Comparison of ENCODE assay signal across 29 cellular contexts in the genomic region with DNA sequence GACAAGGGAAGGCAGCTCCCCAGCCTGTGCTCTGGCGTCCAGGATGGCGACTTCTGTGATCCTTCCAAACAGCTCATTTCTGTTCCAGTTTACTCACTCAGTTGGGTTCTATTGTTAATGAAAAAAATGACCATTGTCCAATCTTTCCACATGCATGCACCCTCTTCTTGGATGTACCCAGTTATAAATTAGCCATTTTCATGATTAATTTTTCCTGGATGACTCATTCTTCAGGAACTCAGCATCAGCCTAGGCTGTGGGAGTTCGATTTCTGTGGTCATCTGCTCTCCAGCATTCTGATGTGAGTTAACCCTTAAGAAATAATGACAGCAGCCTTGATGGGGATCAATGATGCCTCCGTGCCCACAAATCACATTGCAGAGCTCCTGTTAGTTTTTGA.
A peak's percentile ranks its signal among the peaks of the same experiment; 100 is the strongest.
DNase-seq lines count a peak whose midpoint lies in the region; ATAC-seq and TF ChIP-seq lines count a peak whose summit lies in the region.
"Had no signal": no experiment of that assay in that cellular context is flagged by ENCODE, and none has a peak within 500 bp of the region (broad histone marks: within the 10 kb centered on the region; RNA-seq: fewer than 3 reads in every experiment).

No MANE protein-coding gene starts in this region.

- H3K27me3 Mint-ChIP-seq in nephron (ENCODE audit: low read depth): peaks cover 12% of the 10 kb centered on the region
- no peaks in the 10 kb centered on the region for H3K27me3 Mint-ChIP-seq in CD4-positive, alpha-beta T cell
- H3K27me3 Mint-ChIP-seq: activated naive CD8-positive, alpha-beta T cell treated with anti-CD3 and anti-CD28 coated beads, Interleukin-2, amount 50 U/mL, for 24 hours; naive thymus-derived CD8-positive, alpha-beta T cell; type B pancreatic cell had no signal

- ATAC-seq in GM21423 (IDR thresholded peaks at IDR 0.05; ENCODE audit: unreplicated experiment): no peak
- ATAC-seq in CD4-positive, alpha-beta T cell (ENCODE audit: poor library complexity): no peak
- ATAC-seq: activated CD4-positive, CD25-positive, alpha-beta regulatory T cell treated with anti-CD3 and anti-CD28 coated beads, Interleukin-2, amount 50 U/mL, for 24 hours; activated naive CD8-positive, alpha-beta T cell treated with anti-CD3 and anti-CD28 coated beads, Interleukin-2, amount 50 U/mL, for 24 hours; naive thymus-derived CD8-positive, alpha-beta T cell; psoas muscle; SK-N-SH treated with all-trans-retinoic acid at 6 μM for 48 hours had no signal

- POLR2A ChIA-PET in CD4-positive, alpha-beta T cell (lab: Charles Lee): no interaction called here

- no peak overlapping the region for H3K4me3 Mint-ChIP-seq in nephron
- H3K4me3 Mint-ChIP-seq in CD4-positive, alpha-beta T cell: no peak overlapping the region
- H3K4me3 Mint-ChIP-seq: activated naive CD8-positive, alpha-beta T cell treated with anti-CD3 and anti-CD28 coated beads, Interleukin-2, amount 50 U/mL, for 24 hours; type B pancreatic cell had no signal

- DNase-seq in HK-2 (ENCODE audit: unreplicated experiment) (peak; percentile 46), SW480 (ENCODE audit: low spot score) (peak; percentile 16), esophagus muscularis mucosa (ENCODE audit: extremely low spot score) (peak; percentile 64), germinal center (ENCODE audit: low spot score) (no peak), dermis blood vessel endothelial cell (no peak)
- no peak for DNase-seq in CD4-positive, alpha-beta T cell
- DNase-seq: activated CD4-positive, alpha-beta T cell treated with anti-CD3 and anti-CD28 coated beads, Interleukin-2, amount 50 U/mL, for 48 hours; activated gamma-delta T cell treated with Interleukin-2 at 50 U/mL for 16 hours; activated naive CD8-positive, alpha-beta T cell treated with anti-CD3 and anti-CD28 coated beads, Interleukin-2, amount 50 U/mL, for 24 hours; activated T-cell treated with anti-CD3 and anti-CD28 coated beads, Interleukin-2, amount 50 U/mL, for 48 hours; brain microvascular endothelial cell; HCEC 1CT; Kasumi-1; naive thymus-derived CD8-positive, alpha-beta T cell; NCI-H187 treated with DMSO at 0.1 percent for 48 hours; NCI-H2171 treated with DMSO at 0.1 percent for 48 hours; NCI-H510A treated with DMSO at 0.1 percent for 48 hours; occipital lobe; OCI-M1; psoas muscle; Right ventricle myocardium superior; stimulated activated naive CD4-positive, alpha-beta T cell; T-helper 2 cell had no signal

- H3K36me3 ChIP-seq in esophagus muscularis mucosa: no peaks in the 10 kb centered on the region
- H3K36me3 ChIP-seq: BLaER1, brain microvascular endothelial cell had no signal

- H3K27me3 ChIP-seq in esophagus muscularis mucosa: no peaks in the 10 kb centered on the region
- H3K27me3 ChIP-seq in CD4-positive, alpha-beta T cell (ENCODE audit: control insufficient read depth, insufficient read depth, low read length): no peaks in the 10 kb centered on the region
- H3K27me3 ChIP-seq: BLaER1, brain microvascular endothelial cell had no signal

- H3K4me1 Mint-ChIP-seq in nephron: peaks cover 8% of the 10 kb centered on the region
- H3K4me1 Mint-ChIP-seq in CD4-positive, alpha-beta T cell (ENCODE audit: low read depth): peaks cover 35% of the 10 kb centered on the region
- H3K4me1 Mint-ChIP-seq: activated naive CD8-positive, alpha-beta T cell treated with anti-CD3 and anti-CD28 coated beads, Interleukin-2, amount 50 U/mL, for 24 hours had no signal

- H3K27ac ChIP-seq in esophagus muscularis mucosa (replicated peaks in 1 of 4): no peak overlapping the region
- H3K27ac ChIP-seq in CD4-positive, alpha-beta T cell (ENCODE audit: low read depth, low read length): no peak overlapping the region
- H3K27ac ChIP-seq: BLaER1, brain microvascular endothelial cell, psoas muscle had no signal

- H3K36me3 Mint-ChIP-seq in nephron (ENCODE audit: low read depth): no peaks in the 10 kb centered on the region
- no peaks in the 10 kb centered on the region for H3K36me3 Mint-ChIP-seq in CD4-positive, alpha-beta T cell (ENCODE audit: low read depth)

- no peak for TF ChIP-seq EP300 in esophagus muscularis mucosa (IDR thresholded peaks at IDR 0.05)

- 58% methylated on average over 4 of the region's 4 CpGs for WGBS in esophagus muscularis mucosa

- CTCF ChIA-PET in CD4-positive, alpha-beta T cell (lab: Charles Lee): no interaction called here

- no peak overlapping the region for H3K4me3 ChIP-seq in esophagus muscularis mucosa
- H3K4me3 ChIP-seq: BLaER1, psoas muscle had no signal

- no peak for TF ChIP-seq POLR2A in esophagus muscularis mucosa (IDR thresholded peaks at IDR 0.05; ENCODE audit: low read depth)

- no peaks in the 10 kb centered on the region for H3K9me3 ChIP-seq in esophagus muscularis mucosa
- no peaks in the 10 kb centered on the region for H3K9me3 ChIP-seq in CD4-positive, alpha-beta T cell (ENCODE audit: control insufficient read depth, low read length)
- H3K9me3 ChIP-seq: BLaER1, psoas muscle had no signal

- H3K9me3 Mint-ChIP-seq in nephron: peaks cover 9% of the 10 kb centered on the region
- no peaks in the 10 kb centered on the region for H3K9me3 Mint-ChIP-seq in CD4-positive, alpha-beta T cell
- H3K9me3 Mint-ChIP-seq: activated naive CD8-positive, alpha-beta T cell treated with anti-CD3 and anti-CD28 coated beads, Interleukin-2, amount 50 U/mL, for 24 hours had no signal

- H3K27ac Mint-ChIP-seq in nephron: peak overlapping the region in 2 of 3 experiments; percentile 32 to 38
- H3K27ac Mint-ChIP-seq in CD4-positive, alpha-beta T cell: no peak overlapping the region
- H3K27ac Mint-ChIP-seq: activated naive CD8-positive, alpha-beta T cell treated with anti-CD3 and anti-CD28 coated beads, Interleukin-2, amount 50 U/mL, for 24 hours; type B pancreatic cell had no signal

- intact Hi-C loops in esophagus muscularis mucosa (cut with DNase I): no loop called here
- intact Hi-C loops in CD4-positive, alpha-beta T cell (cut with DNase I, micrococcal nuclease): no loop called here

- TF ChIP-seq CTCF in esophagus muscularis mucosa (IDR thresholded peaks at IDR 0.05) (no peak), nephron (IDR thresholded peaks at IDR 0.05; ENCODE audit: unreplicated experiment in 3 of 3) (no peak)
- TF ChIP-seq CTCF in CD4-positive, alpha-beta T cell (IDR thresholded peaks at IDR 0.05): no peak

- H3K4me1 ChIP-seq in esophagus muscularis mucosa: no peaks in the 10 kb centered on the region
- H3K4me1 ChIP-seq: psoas muscle had no signal

Comparison
In these comparisons a context has a peak if more than half of its experiments do, and no peak if none do; other contexts are left out.
1. DNase-seq: peak in HK-2 (single experiment), SW480 (single experiment) and esophagus muscularis mucosa (single experiment); none in germinal center (single experiment), dermis blood vessel endothelial cell (single experiment) and CD4-positive, alpha-beta T cell (0 of 10).